In genomic region chr12:100266163-100266801, GRCh38 we compare ENCODE assay signal across 8 cellular contexts. TPM values are rescaled to one million over a fixed set of nuclear protein-coding genes. Genes with fewer than 3 reads are reported as not detected.
DNase-seq lines count a peak whose midpoint lies in the region; ATAC-seq and TF ChIP-seq lines count a peak whose summit lies in the region.

No MANE protein-coding gene starts in this region.

- H3K27me3 ChIP-seq in GM23248 (replicated peaks; ENCODE audit: insufficient read depth) (no peaks in the 10 kb centered on the region), MG63 (no peaks in the 10 kb centered on the region)
- no peaks in the 10 kb centered on the region for H3K27me3 ChIP-seq in effector memory CD4-positive, alpha-beta T cell (replicated peaks; ENCODE audit: control insufficient read depth, insufficient read depth, low read length, poor library complexity, severe bottlenecking)

- peak overlapping the region; percentile 85 for H3K27ac ChIP-seq in GM23248
- H3K27ac ChIP-seq in effector memory CD4-positive, alpha-beta T cell (ENCODE audit: insufficient read depth, low read length, poor library complexity, severe bottlenecking): peak overlapping the region; percentile 79

- DNase-seq in GM23248 (peak; percentile 14), MG63 (no peak), osteocyte (ENCODE audit: extremely low spot score, unreplicated experiment) (no peak), middle frontal gyrus (ENCODE audit: extremely low spot score, low spot score) (no peak), ecto neural progenitor cell (ENCODE audit: low spot score) (no peak), A172 (ENCODE audit: low spot score) (no peak)
- DNase-seq in effector memory CD4-positive, alpha-beta T cell: no peak

- peak overlapping the region; percentile 99 for H3K4me3 Mint-ChIP-seq in osteocyte (ENCODE audit: unreplicated experiment)

- TF ChIP-seq CTCF in osteocyte (IDR thresholded peaks at IDR 0.05): no peak

- H3K79me2 ChIP-seq in GM23248 (ENCODE audit: insufficient read depth): peaks cover 39% of the 10 kb centered on the region

- no peaks in the 10 kb centered on the region for H3K9me2 ChIP-seq in GM23248 (ENCODE audit: insufficient read depth)

- H3F3A ChIP-seq in GM23248 (ENCODE audit: insufficient read depth): peaks cover 14% of the 10 kb centered on the region

- in situ Hi-C loops in GM23248 (cut with MboI): no loop called here

- H3K4me2 ChIP-seq in GM23248 (ENCODE audit: unreplicated experiment): peak overlapping the region; percentile 84

- H3K4me3 ChIP-seq in GM23248 (peak overlapping the region; percentile 93), MG63 (peak overlapping the region; percentile 66)
- H3K4me3 ChIP-seq in effector memory CD4-positive, alpha-beta T cell (ENCODE audit: insufficient read depth, low read depth, low read length, poor library complexity, severe bottlenecking): peak overlapping the region; percentile 87

- H4K20me1 ChIP-seq in GM23248 (ENCODE audit: insufficient read depth): no peaks in the 10 kb centered on the region

- peaks cover 29% of the 10 kb centered on the region for H3K4me1 Mint-ChIP-seq in osteocyte (ENCODE audit: unreplicated experiment)

- 22 to 24% methylated on average over 12 of the region's 12 CpGs for WGBS in GM23248 (ENCODE audit: low coverage in 1 of 2, low lambda C conversion rate in 2 of 2, missing lambda C conversion rate in 2 of 2), 2 experiments

- peak overlapping the region; percentile 95 for H3K9ac ChIP-seq in GM23248

- peak; percentile 2 for ATAC-seq in GM18498 (IDR thresholded peaks at IDR 0.05; ENCODE audit: unreplicated experiment)

- no peaks in the 10 kb centered on the region for H3K9me3 Mint-ChIP-seq in osteocyte (ENCODE audit: unreplicated experiment)

- no peaks in the 10 kb centered on the region for H3K9me3 ChIP-seq in GM23248 (ENCODE audit: low read depth)
- H3K9me3 ChIP-seq in MG63: no peaks in the 10 kb centered on the region
- no peaks in the 10 kb centered on the region for H3K9me3 ChIP-seq in effector memory CD4-positive, alpha-beta T cell (ENCODE audit: control insufficient read depth, low read length)

- peaks cover 17% of the 10 kb centered on the region for H3K4me1 ChIP-seq in GM23248 (ENCODE audit: insufficient read depth)
- H3K4me1 ChIP-seq in effector memory CD4-positive, alpha-beta T cell (ENCODE audit: control insufficient read depth, insufficient read depth, low read length, poor library complexity, severe bottlenecking): peaks cover 11% of the 10 kb centered on the region

- peak overlapping the region; percentile 99 for H2AFZ ChIP-seq in GM23248

- peak overlapping the region; percentile 98 for H3K27ac Mint-ChIP-seq in osteocyte (ENCODE audit: unreplicated experiment)

- no peaks in the 10 kb centered on the region for H3K36me3 ChIP-seq in GM23248 (ENCODE audit: low read depth)
- 0 out of 2 replicates have a peak, but pooled peaks cover under 1% of the 10 kb centered on the region for H3K36me3 ChIP-seq in MG63
- H3K36me3 ChIP-seq in effector memory CD4-positive, alpha-beta T cell (ENCODE audit: control insufficient read depth, insufficient read depth, low read length): no peaks in the 10 kb centered on the region

- H3K36me3 Mint-ChIP-seq in osteocyte (ENCODE audit: unreplicated experiment): no peaks in the 10 kb centered on the region

- H3K27me3 Mint-ChIP-seq in osteocyte (ENCODE audit: unreplicated experiment): no peaks in the 10 kb centered on the region

RNA-seq across cellular contexts. Expression of gene DEPDC4, which starts 0.6 kb away (rescaled TPM):
- 0.13 TPM in 1 of 2 replicates, not detected in the other for total RNA-seq in GM23248 (2014; rRNA removed; shearing (Covaris generic))
- 1.5 and 2.7 TPM in 2 replicates for polyA plus RNA-seq in GM23248 (2016; fragmentation: Nextera tagmentation; extraction: Ambion mirVana)
- total RNA-seq in MG63 (2014; rRNA removed; shearing (Covaris generic); ENCODE audit: low replicate concordance): 1.3 and 1.7 TPM in 2 replicates
- total RNA-seq in osteocyte: 1.4 TPM in 2 replicates
- total RNA-seq in A172 (2014; rRNA removed; shearing (Covaris generic)): 2.8 and 3.1 TPM in 2 replicates

RNA-seq across cellular contexts. Expression of gene SCYL2, which starts 0.7 kb away (rescaled TPM):
- 42.9 and 45.0 TPM in 2 replicates for total RNA-seq in GM23248 (2014; rRNA removed; shearing (Covaris generic))
- polyA plus RNA-seq in GM23248 (2016; fragmentation: Nextera tagmentation; extraction: Ambion mirVana): 27.2 and 28.3 TPM in 2 replicates
- 7.3 and 11.2 TPM in 2 replicates for total RNA-seq in MG63 (2014; rRNA removed; shearing (Covaris generic); ENCODE audit: low replicate concordance)
- total RNA-seq in osteocyte: 47.3 and 48.4 TPM in 2 replicates
- total RNA-seq in A172 (2014; rRNA removed; shearing (Covaris generic)): 47.8 and 98.4 TPM in 2 replicates
